ENCODE assay signal across 1 cellular context in the genomic region with DNA sequence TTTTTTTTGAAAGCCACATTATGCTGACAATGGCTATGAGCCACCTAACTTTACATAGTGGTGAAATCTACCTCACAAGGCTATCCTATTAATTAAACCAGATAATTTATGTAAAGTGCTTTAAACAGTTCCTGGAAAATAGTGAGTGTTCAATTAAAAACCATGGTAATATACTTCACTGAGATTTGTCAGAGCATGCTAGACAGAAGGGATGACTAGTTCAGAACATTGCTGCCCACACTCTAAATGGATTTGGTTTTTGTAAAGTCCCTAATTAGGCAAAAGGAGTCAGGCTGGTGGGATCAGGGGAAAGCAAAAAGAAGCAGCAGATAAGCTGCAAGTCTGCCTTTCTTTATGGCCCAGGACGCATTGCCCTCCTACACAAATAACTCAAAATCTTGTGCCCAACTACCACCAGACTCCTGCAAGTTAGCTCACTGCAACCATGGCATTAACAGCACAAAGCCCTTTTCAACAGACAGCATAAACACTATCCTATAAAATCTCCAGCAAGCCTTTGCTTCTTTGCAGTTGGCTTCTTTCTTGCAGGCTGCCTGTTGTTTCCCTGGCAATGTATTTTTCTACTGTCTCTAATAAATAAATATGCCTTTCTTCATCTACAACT.
TF ChIP-seq lines count a peak whose summit lies in the region.

No MANE protein-coding gene starts in this region.

TF ChIP-seq in WTC11, 78 proteins besides CTCF, POLR2A, EP300 and RAD21 (continued from another document):
- TF ChIP-seq STAT6 (CRISPR knock-in tag; conservative IDR thresholded peaks at IDR 0.05; ENCODE audit: low read depth) (no peak), ETV6 (CRISPR knock-in tag; IDR thresholded peaks at IDR 0.05) (no peak)
- TF ChIP-seq, protein P1, sequence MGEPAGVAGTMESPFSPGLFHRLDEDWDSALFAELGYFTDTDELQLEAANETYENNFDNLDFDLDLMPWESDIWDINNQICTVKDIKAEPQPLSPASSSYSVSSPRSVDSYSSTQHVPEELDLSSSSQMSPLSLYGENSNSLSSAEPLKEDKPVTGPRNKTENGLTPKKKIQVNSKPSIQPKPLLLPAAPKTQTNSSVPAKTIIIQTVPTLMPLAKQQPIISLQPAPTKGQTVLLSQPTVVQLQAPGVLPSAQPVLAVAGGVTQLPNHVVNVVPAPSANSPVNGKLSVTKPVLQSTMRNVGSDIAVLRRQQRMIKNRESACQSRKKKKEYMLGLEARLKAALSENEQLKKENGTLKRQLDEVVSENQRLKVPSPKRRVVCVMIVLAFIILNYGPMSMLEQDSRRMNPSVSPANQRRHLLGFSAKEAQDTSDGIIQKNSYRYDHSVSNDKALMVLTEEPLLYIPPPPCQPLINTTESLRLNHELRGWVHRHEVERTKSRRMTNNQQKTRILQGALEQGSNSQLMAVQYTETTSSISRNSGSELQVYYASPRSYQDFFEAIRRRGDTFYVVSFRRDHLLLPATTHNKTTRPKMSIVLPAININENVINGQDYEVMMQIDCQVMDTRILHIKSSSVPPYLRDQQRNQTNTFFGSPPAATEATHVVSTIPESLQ (CRISPR knock-in tag; IDR thresholded peaks at IDR 0.05) = no peak
- TF ChIP-seq, protein P2, sequence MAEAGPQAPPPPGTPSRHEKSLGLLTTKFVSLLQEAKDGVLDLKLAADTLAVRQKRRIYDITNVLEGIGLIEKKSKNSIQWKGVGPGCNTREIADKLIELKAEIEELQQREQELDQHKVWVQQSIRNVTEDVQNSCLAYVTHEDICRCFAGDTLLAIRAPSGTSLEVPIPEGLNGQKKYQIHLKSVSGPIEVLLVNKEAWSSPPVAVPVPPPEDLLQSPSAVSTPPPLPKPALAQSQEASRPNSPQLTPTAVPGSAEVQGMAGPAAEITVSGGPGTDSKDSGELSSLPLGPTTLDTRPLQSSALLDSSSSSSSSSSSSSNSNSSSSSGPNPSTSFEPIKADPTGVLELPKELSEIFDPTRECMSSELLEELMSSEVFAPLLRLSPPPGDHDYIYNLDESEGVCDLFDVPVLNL (CRISPR knock-in tag; IDR thresholded peaks at IDR 0.05; ENCODE audit: borderline replicate concordance, low read depth) = no peak
TF ChIP-seq in WTC11: peak in this region for 1.
